10 cellular contexts compared by ENCODE assay signal in the genomic region with DNA sequence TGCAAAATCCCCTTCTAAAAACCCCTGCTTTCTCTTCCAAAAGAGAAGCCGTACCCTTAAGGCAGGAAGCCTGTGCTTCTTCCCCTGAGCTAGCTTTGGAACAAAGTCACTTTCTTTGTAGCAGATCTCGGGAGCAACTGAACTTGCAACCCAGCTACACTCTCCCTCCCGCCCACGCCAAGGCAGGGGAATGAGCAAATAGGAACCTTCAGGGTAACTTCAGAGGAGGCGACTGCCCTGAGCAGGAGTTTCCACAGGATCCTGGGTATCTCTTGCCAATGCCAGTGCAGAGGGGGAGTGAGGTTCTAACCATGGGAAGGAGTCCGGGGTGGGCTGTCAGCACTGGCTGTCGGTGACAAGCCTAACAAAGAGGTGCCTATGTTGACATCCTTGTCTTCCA. TPM values are rescaled to one million over a fixed set of nuclear protein-coding genes. Genes with fewer than 3 reads are reported as not detected.
DNase-seq lines count a peak whose midpoint lies in the region; ATAC-seq and TF ChIP-seq lines count a peak whose summit lies in the region.
"Had no signal": no experiment of that assay in that cellular context is flagged by ENCODE, and none has a peak within 500 bp of the region (broad histone marks: within the 10 kb centered on the region; RNA-seq: fewer than 3 reads in every experiment).

No MANE protein-coding gene starts in this region.

- intact Hi-C loops in colonic mucosa (cut with DNase I) = no loop called here

- H3K9ac ChIP-seq in HUES6 (ENCODE audit: low read length) (no peak overlapping the region), colonic mucosa (ENCODE audit: low read depth in 2 of 2, low read length in 2 of 2) (peak overlapping the region; percentile 72 to 94)

- H3K27ac Mint-ChIP-seq in nephron = no peak overlapping the region
- H3K27ac Mint-ChIP-seq: IgD-negative memory B cell had no signal

- H3K27ac ChIP-seq in HUES6 (ENCODE audit: low read depth, low read length) = no peak overlapping the region
- peak overlapping the region; percentile 85 for H3K27ac ChIP-seq in colonic mucosa

- H3K27me3 ChIP-seq in HUES6 (ENCODE audit: control insufficient read depth, insufficient read depth, low read length) (peaks cover 9% of the 10 kb centered on the region; the same call in 1 of the 2 replicates), colonic mucosa (no peaks in the 10 kb centered on the region)

- H3K4me1 ChIP-seq in HUES6 (ENCODE audit: control insufficient read depth, insufficient read depth, low read length) = peaks cover 18% of the 10 kb centered on the region
- no peaks in the 10 kb centered on the region for H3K4me1 ChIP-seq in colonic mucosa

- peaks cover 17% of the 10 kb centered on the region for H3K27me3 Mint-ChIP-seq in nephron (ENCODE audit: low read depth)

- H3K4me3 Mint-ChIP-seq in nephron = peak overlapping the region; percentile 65 to 82 (median 71)

- no peak for TF ChIP-seq CTCF in colonic mucosa (IDR thresholded peaks at IDR 0.05)
- no peak for TF ChIP-seq CTCF in nephron (IDR thresholded peaks at IDR 0.05; ENCODE audit: unreplicated experiment in 3 of 3)

- H3K9me3 ChIP-seq in HUES6 (ENCODE audit: control insufficient read depth, insufficient read depth, low read depth, low read length) (no peaks in the 10 kb centered on the region; the same call in 1 of the 2 replicates), colonic mucosa (no peaks in the 10 kb centered on the region)

- H3K9me3 Mint-ChIP-seq in nephron = peaks cover 8% of the 10 kb centered on the region
- H3K9me3 Mint-ChIP-seq: activated naive CD4-positive, alpha-beta T cell treated with anti-CD3 and anti-CD28 coated beads, Interleukin-2, amount 50 U/mL, for 72 hours; IgD-negative memory B cell had no signal

- ATAC-seq in HG02852 (IDR thresholded peaks at IDR 0.05; ENCODE audit: unreplicated experiment) = no peak

- peak; percentile 17 for DNase-seq in Daoy (ENCODE audit: low read depth)
- peak; percentile 62 for DNase-seq in colonic mucosa
- no peak for DNase-seq in NCI-H2171 treated with DMSO at 0.1 percent for 48 hours (lab: John Stamatoyannopoulos, UW)
- no peak for DNase-seq in NCI-H146 (lab: John Stamatoyannopoulos, UW)

- H3K36me3 ChIP-seq in HUES6 (ENCODE audit: control insufficient read depth, insufficient read depth, low read length) (no peaks in the 10 kb centered on the region), colonic mucosa (no peaks in the 10 kb centered on the region)

- H3K4me3 ChIP-seq in HUES6 (ENCODE audit: low read depth, low read length) = peak overlapping the region; percentile 64; the same call in 1 of the 2 replicates
- peak overlapping the region; percentile 38 for H3K4me3 ChIP-seq in colonic mucosa

- peaks cover 15% of the 10 kb centered on the region for H3K4me1 Mint-ChIP-seq in nephron

- H3K36me3 Mint-ChIP-seq in nephron (ENCODE audit: low read depth) = no peaks in the 10 kb centered on the region
- H3K36me3 Mint-ChIP-seq: activated naive CD4-positive, alpha-beta T cell treated with anti-CD3 and anti-CD28 coated beads, Interleukin-2, amount 50 U/mL, for 72 hours; IgD-negative memory B cell had no signal

RNA-seq across cellular contexts. Expression of a gene that starts 5.9 kb away (rescaled TPM):
- total RNA-seq in Daoy (2014; rRNA removed; shearing (Covaris generic)) = not detected in 2 replicates
- 1 to 10 TPM in 1 of 2 donors, under 1 TPM in 1; 0.40 to 1.5 TPM for total RNA-seq in colonic mucosa
- total RNA-seq: activated naive CD4-positive, alpha-beta T cell treated with anti-CD3 and anti-CD28 coated beads, Interleukin-2, amount 50 U/mL, for 72 hours had no signal

RNA-seq across cellular contexts. Expression of a gene that starts 39.9 kb away (rescaled TPM):
- total RNA-seq in Daoy (2014; rRNA removed; shearing (Covaris generic)) = not detected in 2 replicates
- total RNA-seq in colonic mucosa = 10 to 100 TPM; 63.1 to 68.8 TPM
- total RNA-seq: activated naive CD4-positive, alpha-beta T cell treated with anti-CD3 and anti-CD28 coated beads, Interleukin-2, amount 50 U/mL, for 72 hours; temporal lobe had no signal

Comparison
In these comparisons a context has a peak if more than half of its experiments do, and no peak if none do; other contexts are left out.
1. DNase-seq: peak in Daoy (single experiment) and colonic mucosa (single experiment); none in NCI-H2171 treated with DMSO at 0.1 percent for 48 hours (single experiment) and NCI-H146 (single experiment).
2. RNA of a gene that starts 39.9 kb away (total RNA-seq): 63.1 to 68.8 TPM in colonic mucosa; not detected in Daoy; every median in the first group is over 10 times any median in the second.